Comparison of ENCODE assay signal across 15 cellular contexts in genomic region chr21:33029975-33030461, GRCh38. TPM values are rescaled to one million over a fixed set of nuclear protein-coding genes. Genes with fewer than 3 reads are reported as not detected.
DNase-seq lines count a peak whose midpoint lies in the region; ATAC-seq and TF ChIP-seq lines count a peak whose summit lies in the region.
"Had no signal": no experiment of that assay in that cellular context is flagged by ENCODE, and none has a peak within 500 bp of the region (broad histone marks: within the 10 kb centered on the region; RNA-seq: fewer than 3 reads in every experiment).

No MANE protein-coding gene starts in this region.

- H3K27ac Mint-ChIP-seq in GM23338, result no peak overlapping the region
- H3K27ac Mint-ChIP-seq: CD4-positive, alpha-beta T cell had no signal

- no peak overlapping the region for H3K4me3 Mint-ChIP-seq in GM23338

- H3K9me3 ChIP-seq in sigmoid colon, result no peaks in the 10 kb centered on the region
- H3K9me3 ChIP-seq: HAP-1 had no signal

- no peak for TF ChIP-seq POLR2A in sigmoid colon (IDR thresholded peaks at IDR 0.05)

- no peak for ATAC-seq in GM23338
- ATAC-seq in HG02763 (IDR thresholded peaks at IDR 0.05; ENCODE audit: unreplicated experiment), result no peak
- no peak for ATAC-seq in GM19035 (IDR thresholded peaks at IDR 0.05; ENCODE audit: unreplicated experiment)
- ATAC-seq: PC-3 had no signal

- no peak overlapping the region for H2AFZ ChIP-seq in GM23338

- WGBS in sigmoid colon, 2 donors, result 29 to 46% methylated on average over 10 of the region's 10 CpGs

- H3K4me1 ChIP-seq in GM23338 (ENCODE audit: insufficient read depth), result peaks cover 46% of the 10 kb centered on the region
- H3K4me1 ChIP-seq in sigmoid colon, result peaks cover 0 to 45% (median 35%) of the 10 kb centered on the region in 4 donors

- H3K36me3 ChIP-seq in GM23338 (ENCODE audit: insufficient read depth) (no peaks in the 10 kb centered on the region), sigmoid colon (no peaks in the 10 kb centered on the region)

- H3K27ac ChIP-seq in GM23338 (ENCODE audit: low read depth) (no peak overlapping the region), angular gyrus (ENCODE audit: low read depth, low read length) (peak overlapping the region; percentile 25), sigmoid colon (no peak overlapping the region)

- peaks cover 94% of the 10 kb centered on the region for H3K27me3 Mint-ChIP-seq in GM23338 (ENCODE audit: insufficient read depth, low read depth, poor library complexity)

- intact Hi-C loops in head of caudate nucleus (cut with DNase I), result loop anchor here (2.0 to 10.0 kb wide), 3 partner anchors 41 to 195 kb away; partner anchors contain the start of gene OLIG1
- intact Hi-C loops in sigmoid colon (cut with DNase I), result no loop called here

- peaks cover 3% of the 10 kb centered on the region; the same call in 2 of the 3 replicates for H3K9me3 Mint-ChIP-seq in GM23338
- H3K9me3 Mint-ChIP-seq: CD4-positive, alpha-beta T cell had no signal

- peaks cover 37% of the 10 kb centered on the region for H3K4me1 Mint-ChIP-seq in GM23338

- no peaks in the 10 kb centered on the region for H3K9me2 ChIP-seq in GM23338 (ENCODE audit: insufficient read depth)

- no peaks in the 10 kb centered on the region for H3K79me2 ChIP-seq in GM23338 (replicated peaks; ENCODE audit: insufficient read depth)

- no peak for TF ChIP-seq EP300 in sigmoid colon (IDR thresholded peaks at IDR 0.05)

- DNase-seq in GM23338 (ENCODE audit: low spot score), result peak; percentile 49
- DNase-seq in head of caudate nucleus, result peak in 22 of 42 donors; percentile 18 to 73 (median 42)
- DNase-seq in sigmoid colon, result peak; percentile 37
- DNase-seq in activated effector memory CD4-positive, alpha-beta T cell treated with Interleukin-2 at 50 U/mL for 16 hours, result no peak
- DNase-seq: CD4-positive, alpha-beta T cell; DMS79 treated with DMSO at 0.1 percent for 48 hours; NCI-H1048; NCI-H2227 treated with DMSO at 0.1 percent for 48 hours; NK-92 treated with Interleukin-12 subunit alpha and Interleukin-12 subunit beta, amount 100 ng/mL, for 24 hours; PC-3 had no signal

- H3K4me3 ChIP-seq in GM23338, result peak overlapping the region; percentile 64
- no peak overlapping the region for H3K4me3 ChIP-seq in sigmoid colon
- H3K4me3 ChIP-seq: HAP-1 had no signal

- H3K27me3 ChIP-seq in GM23338 (ENCODE audit: insufficient read depth), result peaks cover 98% of the 10 kb centered on the region
- H3K27me3 ChIP-seq in sigmoid colon, result peaks cover 31 to 100% (median 98%) of the 10 kb centered on the region in 3 donors

- peaks cover 18% of the 10 kb centered on the region for H4K20me1 ChIP-seq in GM23338 (replicated peaks; ENCODE audit: insufficient read depth)

- TF ChIP-seq CTCF in GM23338 (conservative IDR thresholded peaks at IDR 0.05; ENCODE audit: low read depth in 2 of 2) (no peak), sigmoid colon (IDR thresholded peaks at IDR 0.05) (no peak)

- no peaks in the 10 kb centered on the region; the same call in 1 of the 3 replicates for H3K36me3 Mint-ChIP-seq in GM23338 (ENCODE audit: low read depth)

- no peaks in the 10 kb centered on the region for H3F3A ChIP-seq in GM23338 (replicated peaks; ENCODE audit: low read depth)

- H3K4me2 ChIP-seq in GM23338, result peak overlapping the region; percentile 88

TF ChIP-seq in GM23338, 12 proteins besides CTCF, POLR2A, EP300 and RAD21:
- TF ChIP-seq JUNB (IDR thresholded peaks at IDR 0.05; ENCODE audit: unreplicated experiment) (no peak), EZH2phosphoT487 (IDR thresholded peaks at IDR 0.05; ENCODE audit: unreplicated experiment) (no peak), ZNF114 (CRISPR knock-in tag; IDR thresholded peaks at IDR 0.05) (no peak), EZH2 (IDR thresholded peaks at IDR 0.05; ENCODE audit: low read depth, unreplicated experiment) (peak; percentile 43), ETS1 (IDR thresholded peaks at IDR 0.05) (no peak)

RNA-seq across cellular contexts. Expression of gene OLIG2, which starts 4.3 kb away (rescaled TPM):
- 0.04 and 1.4 TPM in 2 replicates for total RNA-seq in GM23338 (2014; rRNA removed; shearing (Covaris generic))
- polyA plus RNA-seq in GM23338 (2016; fragmentation: Nextera tagmentation; extraction: Ambion mirVana) (0.09 and 0.15 TPM in 2 replicates), sigmoid colon (not detected)
- total RNA-seq in sigmoid colon, result not detected
- total RNA-seq: CD4-positive, alpha-beta T cell; M059J; PC-3 had no signal

RNA-seq across cellular contexts. Expression of gene OLIG1, which starts 39.9 kb away (rescaled TPM):
- total RNA-seq in GM23338 (2014; rRNA removed; shearing (Covaris generic)), result 0.14 and 0.19 TPM in 2 replicates
- polyA plus RNA-seq in GM23338 (2016; fragmentation: Nextera tagmentation; extraction: Ambion mirVana), result 0.81 and 2.0 TPM in 2 replicates
- not detected for total RNA-seq in sigmoid colon
- polyA plus RNA-seq in sigmoid colon, result not detected
- total RNA-seq: CD4-positive, alpha-beta T cell; M059J; PC-3 had no signal
